Comparison of ENCODE assay signal across 1 cellular context in the genomic region with DNA sequence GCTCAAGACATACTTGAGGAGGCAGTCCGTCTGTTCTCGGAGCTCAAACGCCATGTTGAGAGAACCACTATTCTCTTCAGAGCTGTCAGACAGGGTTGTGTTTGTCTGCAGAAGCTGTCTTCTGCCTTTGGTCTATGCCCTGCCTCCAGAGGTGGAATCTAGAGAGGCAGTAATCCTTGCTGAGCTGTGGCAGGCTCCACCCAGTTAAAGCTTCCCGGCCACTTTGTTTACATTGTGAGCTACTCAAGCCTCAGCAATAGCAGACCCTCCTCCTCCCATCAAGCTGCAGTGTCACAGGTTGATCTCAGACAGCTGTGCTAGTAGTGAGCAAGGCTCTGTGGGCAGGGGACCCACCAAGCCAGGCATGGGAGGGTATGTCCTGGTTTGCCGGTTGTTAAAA.
TF ChIP-seq lines count a peak whose summit lies in the region.

No MANE protein-coding gene starts in this region.

TF ChIP-seq in HepG2, 621 proteins besides CTCF, POLR2A, EP300 and RAD21:
- TF ChIP-seq POLR2AphosphoS2 (IDR thresholded peaks at IDR 0.05; ENCODE audit: low read depth, low read length) (no peak), KDM1A (CRISPR knock-in tag; IDR thresholded peaks at IDR 0.05) (no peak), ZNF354B (CRISPR knock-in tag; IDR thresholded peaks at IDR 0.05) (no peak), SP5 (CRISPR knock-in tag; IDR thresholded peaks at IDR 0.05; ENCODE audit: borderline replicate concordance, low read depth) (no peak), HNF4A (CRISPR knock-in tag; IDR thresholded peaks at IDR 0.05) (no peak)
- TF ChIP-seq, protein P1, sequence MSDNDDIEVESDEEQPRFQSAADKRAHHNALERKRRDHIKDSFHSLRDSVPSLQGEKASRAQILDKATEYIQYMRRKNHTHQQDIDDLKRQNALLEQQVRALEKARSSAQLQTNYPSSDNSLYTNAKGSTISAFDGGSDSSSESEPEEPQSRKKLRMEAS (IDR thresholded peaks at IDR 0.05), result no peak
- TF ChIP-seq, protein P2, sequence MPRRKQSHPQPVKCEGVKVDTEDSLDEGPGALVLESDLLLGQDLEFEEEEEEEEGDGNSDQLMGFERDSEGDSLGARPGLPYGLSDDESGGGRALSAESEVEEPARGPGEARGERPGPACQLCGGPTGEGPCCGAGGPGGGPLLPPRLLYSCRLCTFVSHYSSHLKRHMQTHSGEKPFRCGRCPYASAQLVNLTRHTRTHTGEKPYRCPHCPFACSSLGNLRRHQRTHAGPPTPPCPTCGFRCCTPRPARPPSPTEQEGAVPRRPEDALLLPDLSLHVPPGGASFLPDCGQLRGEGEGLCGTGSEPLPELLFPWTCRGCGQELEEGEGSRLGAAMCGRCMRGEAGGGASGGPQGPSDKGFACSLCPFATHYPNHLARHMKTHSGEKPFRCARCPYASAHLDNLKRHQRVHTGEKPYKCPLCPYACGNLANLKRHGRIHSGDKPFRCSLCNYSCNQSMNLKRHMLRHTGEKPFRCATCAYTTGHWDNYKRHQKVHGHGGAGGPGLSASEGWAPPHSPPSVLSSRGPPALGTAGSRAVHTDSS (CRISPR knock-in tag; conservative IDR thresholded peaks at IDR 0.05), result no peak
- TF ChIP-seq, protein P3, sequence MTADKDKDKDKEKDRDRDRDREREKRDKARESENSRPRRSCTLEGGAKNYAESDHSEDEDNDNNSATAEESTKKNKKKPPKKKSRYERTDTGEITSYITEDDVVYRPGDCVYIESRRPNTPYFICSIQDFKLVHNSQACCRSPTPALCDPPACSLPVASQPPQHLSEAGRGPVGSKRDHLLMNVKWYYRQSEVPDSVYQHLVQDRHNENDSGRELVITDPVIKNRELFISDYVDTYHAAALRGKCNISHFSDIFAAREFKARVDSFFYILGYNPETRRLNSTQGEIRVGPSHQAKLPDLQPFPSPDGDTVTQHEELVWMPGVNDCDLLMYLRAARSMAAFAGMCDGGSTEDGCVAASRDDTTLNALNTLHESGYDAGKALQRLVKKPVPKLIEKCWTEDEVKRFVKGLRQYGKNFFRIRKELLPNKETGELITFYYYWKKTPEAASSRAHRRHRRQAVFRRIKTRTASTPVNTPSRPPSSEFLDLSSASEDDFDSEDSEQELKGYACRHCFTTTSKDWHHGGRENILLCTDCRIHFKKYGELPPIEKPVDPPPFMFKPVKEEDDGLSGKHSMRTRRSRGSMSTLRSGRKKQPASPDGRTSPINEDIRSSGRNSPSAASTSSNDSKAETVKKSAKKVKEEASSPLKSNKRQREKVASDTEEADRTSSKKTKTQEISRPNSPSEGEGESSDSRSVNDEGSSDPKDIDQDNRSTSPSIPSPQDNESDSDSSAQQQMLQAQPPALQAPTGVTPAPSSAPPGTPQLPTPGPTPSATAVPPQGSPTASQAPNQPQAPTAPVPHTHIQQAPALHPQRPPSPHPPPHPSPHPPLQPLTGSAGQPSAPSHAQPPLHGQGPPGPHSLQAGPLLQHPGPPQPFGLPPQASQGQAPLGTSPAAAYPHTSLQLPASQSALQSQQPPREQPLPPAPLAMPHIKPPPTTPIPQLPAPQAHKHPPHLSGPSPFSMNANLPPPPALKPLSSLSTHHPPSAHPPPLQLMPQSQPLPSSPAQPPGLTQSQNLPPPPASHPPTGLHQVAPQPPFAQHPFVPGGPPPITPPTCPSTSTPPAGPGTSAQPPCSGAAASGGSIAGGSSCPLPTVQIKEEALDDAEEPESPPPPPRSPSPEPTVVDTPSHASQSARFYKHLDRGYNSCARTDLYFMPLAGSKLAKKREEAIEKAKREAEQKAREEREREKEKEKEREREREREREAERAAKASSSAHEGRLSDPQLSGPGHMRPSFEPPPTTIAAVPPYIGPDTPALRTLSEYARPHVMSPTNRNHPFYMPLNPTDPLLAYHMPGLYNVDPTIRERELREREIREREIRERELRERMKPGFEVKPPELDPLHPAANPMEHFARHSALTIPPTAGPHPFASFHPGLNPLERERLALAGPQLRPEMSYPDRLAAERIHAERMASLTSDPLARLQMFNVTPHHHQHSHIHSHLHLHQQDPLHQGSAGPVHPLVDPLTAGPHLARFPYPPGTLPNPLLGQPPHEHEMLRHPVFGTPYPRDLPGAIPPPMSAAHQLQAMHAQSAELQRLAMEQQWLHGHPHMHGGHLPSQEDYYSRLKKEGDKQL (CRISPR knock-in tag; IDR thresholded peaks at IDR 0.05; ENCODE audit: low read depth), result no peak
- TF ChIP-seq, protein P4, sequence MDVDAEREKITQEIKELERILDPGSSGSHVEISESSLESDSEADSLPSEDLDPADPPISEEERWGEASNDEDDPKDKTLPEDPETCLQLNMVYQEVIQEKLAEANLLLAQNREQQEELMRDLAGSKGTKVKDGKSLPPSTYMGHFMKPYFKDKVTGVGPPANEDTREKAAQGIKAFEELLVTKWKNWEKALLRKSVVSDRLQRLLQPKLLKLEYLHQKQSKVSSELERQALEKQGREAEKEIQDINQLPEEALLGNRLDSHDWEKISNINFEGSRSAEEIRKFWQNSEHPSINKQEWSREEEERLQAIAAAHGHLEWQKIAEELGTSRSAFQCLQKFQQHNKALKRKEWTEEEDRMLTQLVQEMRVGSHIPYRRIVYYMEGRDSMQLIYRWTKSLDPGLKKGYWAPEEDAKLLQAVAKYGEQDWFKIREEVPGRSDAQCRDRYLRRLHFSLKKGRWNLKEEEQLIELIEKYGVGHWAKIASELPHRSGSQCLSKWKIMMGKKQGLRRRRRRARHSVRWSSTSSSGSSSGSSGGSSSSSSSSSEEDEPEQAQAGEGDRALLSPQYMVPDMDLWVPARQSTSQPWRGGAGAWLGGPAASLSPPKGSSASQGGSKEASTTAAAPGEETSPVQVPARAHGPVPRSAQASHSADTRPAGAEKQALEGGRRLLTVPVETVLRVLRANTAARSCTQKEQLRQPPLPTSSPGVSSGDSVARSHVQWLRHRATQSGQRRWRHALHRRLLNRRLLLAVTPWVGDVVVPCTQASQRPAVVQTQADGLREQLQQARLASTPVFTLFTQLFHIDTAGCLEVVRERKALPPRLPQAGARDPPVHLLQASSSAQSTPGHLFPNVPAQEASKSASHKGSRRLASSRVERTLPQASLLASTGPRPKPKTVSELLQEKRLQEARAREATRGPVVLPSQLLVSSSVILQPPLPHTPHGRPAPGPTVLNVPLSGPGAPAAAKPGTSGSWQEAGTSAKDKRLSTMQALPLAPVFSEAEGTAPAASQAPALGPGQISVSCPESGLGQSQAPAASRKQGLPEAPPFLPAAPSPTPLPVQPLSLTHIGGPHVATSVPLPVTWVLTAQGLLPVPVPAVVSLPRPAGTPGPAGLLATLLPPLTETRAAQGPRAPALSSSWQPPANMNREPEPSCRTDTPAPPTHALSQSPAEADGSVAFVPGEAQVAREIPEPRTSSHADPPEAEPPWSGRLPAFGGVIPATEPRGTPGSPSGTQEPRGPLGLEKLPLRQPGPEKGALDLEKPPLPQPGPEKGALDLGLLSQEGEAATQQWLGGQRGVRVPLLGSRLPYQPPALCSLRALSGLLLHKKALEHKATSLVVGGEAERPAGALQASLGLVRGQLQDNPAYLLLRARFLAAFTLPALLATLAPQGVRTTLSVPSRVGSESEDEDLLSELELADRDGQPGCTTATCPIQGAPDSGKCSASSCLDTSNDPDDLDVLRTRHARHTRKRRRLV (CRISPR knock-in tag; IDR thresholded peaks at IDR 0.05), result no peak
